ENCODE assay signal across 8 cellular contexts in the genomic region with DNA sequence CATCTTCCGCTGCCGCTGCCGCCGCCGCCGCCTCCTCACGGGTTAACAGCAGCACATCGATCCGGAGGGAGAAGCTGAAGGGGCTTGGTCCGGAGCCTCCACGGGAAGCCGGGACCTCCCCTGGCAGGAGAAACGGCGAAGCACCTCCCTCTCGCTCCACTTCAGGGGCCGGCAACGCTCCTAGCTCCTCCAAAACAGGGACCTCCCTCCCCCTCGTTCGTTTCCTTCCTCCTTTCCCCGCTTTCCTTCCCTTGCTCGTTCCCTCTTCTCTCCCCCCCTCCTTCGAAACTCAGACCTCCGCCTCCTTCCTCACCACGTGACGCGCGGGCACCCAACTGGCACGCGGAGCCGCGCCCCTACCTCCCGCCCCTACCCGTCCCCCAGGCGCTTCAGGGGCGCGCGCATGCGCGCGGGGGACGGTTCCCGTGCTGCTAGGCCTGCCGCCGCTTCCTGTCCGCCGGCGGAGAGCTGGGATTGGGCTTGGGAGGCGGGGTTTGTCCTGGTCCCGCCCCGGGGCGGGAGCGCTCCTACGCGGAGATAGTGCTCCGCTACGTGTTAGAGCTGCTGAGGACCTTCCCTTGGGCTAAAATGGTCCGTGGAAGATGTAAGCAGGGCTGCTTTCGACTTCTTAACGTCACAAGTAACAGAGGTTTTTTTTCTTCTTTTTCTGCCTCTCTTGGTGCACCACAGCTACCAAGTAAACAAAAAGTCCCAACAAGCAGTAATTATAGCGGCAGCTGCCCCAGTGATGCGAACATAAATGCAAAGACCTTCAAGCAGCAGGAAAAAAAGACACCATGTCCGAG. TPM values are rescaled to one million over a fixed set of nuclear protein-coding genes. Genes with fewer than 3 reads are reported as not detected.
DNase-seq lines count a peak whose midpoint lies in the region; ATAC-seq and TF ChIP-seq lines count a peak whose summit lies in the region.

A gene with protein sequence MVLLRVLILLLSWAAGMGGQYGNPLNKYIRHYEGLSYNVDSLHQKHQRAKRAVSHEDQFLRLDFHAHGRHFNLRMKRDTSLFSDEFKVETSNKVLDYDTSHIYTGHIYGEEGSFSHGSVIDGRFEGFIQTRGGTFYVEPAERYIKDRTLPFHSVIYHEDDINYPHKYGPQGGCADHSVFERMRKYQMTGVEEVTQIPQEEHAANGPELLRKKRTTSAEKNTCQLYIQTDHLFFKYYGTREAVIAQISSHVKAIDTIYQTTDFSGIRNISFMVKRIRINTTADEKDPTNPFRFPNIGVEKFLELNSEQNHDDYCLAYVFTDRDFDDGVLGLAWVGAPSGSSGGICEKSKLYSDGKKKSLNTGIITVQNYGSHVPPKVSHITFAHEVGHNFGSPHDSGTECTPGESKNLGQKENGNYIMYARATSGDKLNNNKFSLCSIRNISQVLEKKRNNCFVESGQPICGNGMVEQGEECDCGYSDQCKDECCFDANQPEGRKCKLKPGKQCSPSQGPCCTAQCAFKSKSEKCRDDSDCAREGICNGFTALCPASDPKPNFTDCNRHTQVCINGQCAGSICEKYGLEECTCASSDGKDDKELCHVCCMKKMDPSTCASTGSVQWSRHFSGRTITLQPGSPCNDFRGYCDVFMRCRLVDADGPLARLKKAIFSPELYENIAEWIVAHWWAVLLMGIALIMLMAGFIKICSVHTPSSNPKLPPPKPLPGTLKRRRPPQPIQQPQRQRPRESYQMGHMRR (minus strand): TSS at position 176 of the 806 bp plus-strand sequence. CDS start 173 bp downstream, at position 3.

- peaks cover 7% of the 10 kb centered on the region for H4K20me1 ChIP-seq in PC-9 (ENCODE audit: insufficient read depth)

- peak within 1 kb of the TSS; percentile 79 for H3K27ac ChIP-seq in PC-9

- intact Hi-C loops in PC-9 (cut with micrococcal nuclease; ENCODE audit: unreplicated experiment) = loop anchor here (1.0 to 5.0 kb wide), 5 partner anchors 21 to 522 kb away; no protein-coding TSS in a partner anchor

- H3K9me2 ChIP-seq in PC-9 (ENCODE audit: insufficient read depth) = no peaks in the 10 kb centered on the region

- H3K4me1 ChIP-seq in PC-9 (replicated peaks; ENCODE audit: insufficient read depth) = peaks cover 20% of the 10 kb centered on the region
- no peaks in the 10 kb centered on the region for H3K4me1 ChIP-seq in mucosa of stomach (ENCODE audit: control insufficient read depth, insufficient read depth, low read length)

- H3K79me2 ChIP-seq in PC-9 (ENCODE audit: low read depth) = peaks cover 44% of the 10 kb centered on the region

- H3K36me3 ChIP-seq in PC-9 (ENCODE audit: low read depth) = no peaks in the 10 kb centered on the region
- no peaks in the 10 kb centered on the region for H3K36me3 ChIP-seq in mucosa of stomach (ENCODE audit: control insufficient read depth, insufficient read depth, low read length)

- no peak for TF ChIP-seq CTCF in PC-9 (conservative IDR thresholded peaks at IDR 0.05)

- H3K9me3 ChIP-seq in PC-9 (ENCODE audit: insufficient read depth, low read depth) (no peaks in the 10 kb centered on the region), mucosa of stomach (ENCODE audit: control insufficient read depth, low read length) (no peaks in the 10 kb centered on the region)

- ATAC-seq in GM21576 (IDR thresholded peaks at IDR 0.05; ENCODE audit: unreplicated experiment) = peak; percentile 83

- peak; percentile 81 for TF ChIP-seq POLR2A in erythroblast (IDR thresholded peaks at IDR 0.05; ENCODE audit: low read length)

- BruUV-seq in PC-9 (replicated peaks; lab: Mats Ljungman, UMichigan) = no TSS peak

- H3K9ac ChIP-seq in mucosa of stomach (ENCODE audit: low read length) = peak within 1 kb of the TSS; percentile 75

- H3K4me2 ChIP-seq in PC-9 = peak within 1 kb of the TSS; percentile 94

- peak within 1 kb of the TSS; percentile 91 for H2AFZ ChIP-seq in PC-9

- H3K27me3 ChIP-seq in PC-9 (ENCODE audit: insufficient read depth, low read depth) = no peaks in the 10 kb centered on the region
- H3K27me3 ChIP-seq in mucosa of stomach (ENCODE audit: control insufficient read depth, insufficient read depth, low read length) = no peaks in the 10 kb centered on the region

- H3K4me3 ChIP-seq in Jurkat, Clone E6-1 (ENCODE audit: low read length) = peak within 1 kb of the TSS; percentile 88
- H3K4me3 ChIP-seq in PC-9 (peak within 1 kb of the TSS; percentile 97), mucosa of stomach (ENCODE audit: low read length) (peak within 1 kb of the TSS; percentile 68)

- CTCF ChIA-PET in PC-9 (lab: Charles Lee) = interaction anchor here (0.6 to 0.7 kb wide), 3 partner anchors 11 to 202 kb away, joined by 3 to 11 read pairs (median 8); no protein-coding TSS in a partner anchor

- H3F3A ChIP-seq in PC-9 (ENCODE audit: insufficient read depth, low read depth) = peaks cover 6% of the 10 kb centered on the region

- POLR2A ChIA-PET in PC-9 (lab: Charles Lee; ENCODE audit: unreplicated experiment) = interaction anchor here (0.6 to 3.8 kb wide), 9 partner anchors 21 to 527 kb away, joined by 3 to 33 read pairs (median 9); a partner anchor contains a TSS

- DNase-seq in DMS114 treated with DMSO at 0.1 percent for 48 hours (lab: John Stamatoyannopoulos, UW; ENCODE audit: unreplicated experiment) (peak; percentile 98), PC-9 (peak; percentile 89 to 98), erythroblast (lab: John Stamatoyannopoulos, UW) (peak; percentile 98 to 99)
- DNase-seq in Jurkat, Clone E6-1 (ENCODE audit: low read depth, low spot score) = peak; percentile 97
- peak; percentile 98 for DNase-seq in activated T-cell treated with anti-CD3 and anti-CD28 coated beads, Interleukin-2, amount 50 U/mL, for 1 hour
- DNase-seq in stimulated activated CD8-positive, alpha-beta memory T cell treated with anti-CD3 and anti-CD28 coated beads, Interleukin-7, amount 100 ng/mL, for 1 hour (ENCODE audit: low read depth in 2 of 2) = peak; percentile 95 to 96

RNA-seq across cellular contexts. Expression of the gene that starts here (rescaled TPM):
- polyA plus RNA-seq in Jurkat, Clone E6-1 (2012; ENCODE audit: insufficient read depth, insufficient read length) = 101 TPM
- total RNA-seq in PC-9 (2021) = 160 and 239 TPM in 2 replicates

Comparison
In these comparisons a context has a peak if more than half of its experiments do, and no peak if none do; other contexts are left out.
1. Peak in every context shown above with its lines: DNase-seq, ATAC-seq, H3K4me3 ChIP-seq and H3K27ac ChIP-seq.